11 cellular contexts compared by ENCODE assay signal in genomic region chr1:156789621-156790318, GRCh38.
"Had no signal": no experiment of that assay in that cellular context is flagged by ENCODE, and none has a peak within 500 bp of the region (broad histone marks: within the 10 kb centered on the region; RNA-seq: fewer than 3 reads in every experiment).

No MANE protein-coding gene starts in this region.

- H3K4me3 Mint-ChIP-seq: activated CD4-positive, alpha-beta T cell treated with anti-CD3 and anti-CD28 coated beads, Interleukin-2, amount 10 ng/mL, durations not matched to agents 24 days and 14 days; activated CD8-positive, alpha-beta T cell treated with anti-CD3 and anti-CD28 coated beads, Interleukin-2, amount 10 ng/mL, durations not matched to agents 7 days and 5 days; naive B cell; stimulated activated memory B cell treated with anti-CD40 and anti-IgM and Interleukin-4, amounts not matched to agents 10 μg/mL and 1 μg/mL and 100 μg/mL, for 72 hours; WTC11 had no signal

- H3K27ac Mint-ChIP-seq: stimulated activated memory B cell treated with anti-CD40 and anti-IgM and Interleukin-4, amounts not matched to agents 10 μg/mL and 1 μg/mL and 100 μg/mL, for 72 hours had no signal

- H3K27me3 Mint-ChIP-seq: activated CD4-positive, alpha-beta T cell treated with anti-CD3 and anti-CD28 coated beads, Interleukin-2, amount 10 ng/mL, durations not matched to agents 24 days and 14 days; naive B cell; stimulated activated memory B cell treated with anti-CD40 and anti-IgM and Interleukin-4, amounts not matched to agents 10 μg/mL and 1 μg/mL and 100 μg/mL, for 72 hours had no signal

- DNase-seq: activated CD4-positive, alpha-beta T cell treated with anti-CD3 and anti-CD28 coated beads, Interleukin-2, amount 10 ng/mL, durations not matched to agents 24 days and 14 days; activated CD8-positive, alpha-beta memory T cell treated with anti-CD3 and anti-CD28 coated beads, Interleukin-2, amount 50 U/mL, for 4 hours; activated CD8-positive, alpha-beta T cell treated with anti-CD3 and anti-CD28 coated beads, Interleukin-2, amount 10 ng/mL, durations not matched to agents 7 days and 5 days; hippocampal formation; mammary epithelial cell; naive B cell; T-helper 2 cell; transverse colon had no signal

- ATAC-seq: activated CD8-positive, alpha-beta T cell treated with anti-CD3 and anti-CD28 coated beads, Interleukin-2, amount 10 ng/mL, durations not matched to agents 7 days and 5 days; left lobe of liver; stimulated activated memory B cell treated with anti-CD40 and anti-IgM and Interleukin-4, amounts not matched to agents 10 μg/mL and 1 μg/mL and 100 μg/mL, for 72 hours; WTC11 had no signal

- H3K9me3 Mint-ChIP-seq: activated CD4-positive, alpha-beta T cell treated with anti-CD3 and anti-CD28 coated beads, Interleukin-2, amount 10 ng/mL, durations not matched to agents 24 days and 14 days; naive B cell; stimulated activated memory B cell treated with anti-CD40 and anti-IgM and Interleukin-4, amounts not matched to agents 10 μg/mL and 1 μg/mL and 100 μg/mL, for 72 hours; WTC11 had no signal

- H3K4me1 Mint-ChIP-seq: WTC11 had no signal
